8 cellular contexts compared by ENCODE assay signal in genomic region chr3:23877324-23877980, GRCh38. TPM values are rescaled to one million over a fixed set of nuclear protein-coding genes. Genes with fewer than 3 reads are reported as not detected.
A peak's percentile ranks its signal among the peaks of the same experiment; 100 is the strongest.
DNase-seq lines count a peak whose midpoint lies in the region; ATAC-seq and TF ChIP-seq lines count a peak whose summit lies in the region.

No MANE protein-coding gene starts in this region.

- POLR2A ChIA-PET in Caco-2 (lab: Charles Lee) = no interaction called here

- H3K36me3 Mint-ChIP-seq in Caco-2 (ENCODE audit: insufficient read depth, unreplicated experiment) = peaks cover 19% of the 10 kb centered on the region

- H3K27me3 Mint-ChIP-seq in Caco-2 (ENCODE audit: insufficient read depth, unreplicated experiment) = no peaks in the 10 kb centered on the region

- no peaks in the 10 kb centered on the region for H3K9me3 Mint-ChIP-seq in Caco-2 (ENCODE audit: unreplicated experiment)

- CTCF ChIA-PET in Caco-2 (lab: Charles Lee) = no interaction called here

- H3K27me3 ChIP-seq in MG63 (no peaks in the 10 kb centered on the region), lower lobe of right lung (ENCODE audit: low read depth) (no peaks in the 10 kb centered on the region), Caco-2 (replicated peaks; ENCODE audit: control insufficient read depth, insufficient read depth, low read length) (no peaks in the 10 kb centered on the region), aorta (ENCODE audit: control insufficient read depth in 1 of 2, insufficient read depth in 2 of 2, low read length in 1 of 2) (no peaks in the 10 kb centered on the region)

- WGBS in aorta, 2 donors = 23 to 33% methylated on average over 5 of the region's 5 CpGs

- no peaks in the 10 kb centered on the region for H3K9me3 ChIP-seq in MG63
- no peaks in the 10 kb centered on the region for H3K9me3 ChIP-seq in lower lobe of right lung
- no peaks in the 10 kb centered on the region for H3K9me3 ChIP-seq in Caco-2
- no peaks in the 10 kb centered on the region for H3K9me3 ChIP-seq in aorta (ENCODE audit: control insufficient read depth, low read length)

- H3K27ac ChIP-seq in lower lobe of right lung (no peak overlapping the region), aorta (ENCODE audit: low read depth in 1 of 2, low read length in 2 of 2) (no peak overlapping the region)

- H3K4me1 Mint-ChIP-seq in Caco-2 (ENCODE audit: low read depth, unreplicated experiment) = no peaks in the 10 kb centered on the region

- H3K4me1 ChIP-seq in lower lobe of right lung (peaks cover 30% of the 10 kb centered on the region), Caco-2 (no peaks in the 10 kb centered on the region), aorta (ENCODE audit: control insufficient read depth in 1 of 2, insufficient read depth in 2 of 2, low read length in 2 of 2) (no peaks in the 10 kb centered on the region)

- DNase-seq in AG20443 (ENCODE audit: low spot score) (peak; percentile 82), MG63 (peak; percentile 75), brain pericyte (ENCODE audit: low read depth, low spot score) (peak; percentile 18), lower lobe of right lung (no peak), NCI-H146 treated with DMSO at 0.1 percent for 48 hours (lab: John Stamatoyannopoulos, UW; ENCODE audit: unreplicated experiment) (no peak), Caco-2 (no peak), aorta (no peak)
- DNase-seq in activated CD4-positive, CD25-positive, alpha-beta regulatory T cell (lab: John Stamatoyannopoulos, UW) = no peak

- no peak overlapping the region for H3K4me3 ChIP-seq in MG63
- no peak overlapping the region for H3K4me3 ChIP-seq in lower lobe of right lung
- H3K4me3 ChIP-seq in Caco-2 (ENCODE audit: low read depth, low read length) = no peak overlapping the region
- no peak overlapping the region for H3K4me3 ChIP-seq in aorta (ENCODE audit: low read length in 2 of 2)

- no peak overlapping the region for H3K4me3 Mint-ChIP-seq in Caco-2 (ENCODE audit: unreplicated experiment)

- TF ChIP-seq CTCF in lower lobe of right lung (IDR thresholded peaks at IDR 0.05) (no peak), Caco-2 (IDR thresholded peaks at IDR 0.05; ENCODE audit: insufficient read depth in 1 of 2, low read depth in 1 of 2, low read length in 1 of 2, severe bottlenecking in 1 of 2, unreplicated experiment in 1 of 2) (no peak)

- no TSS peak for BruUV-seq in Caco-2 (replicated peaks; lab: Mats Ljungman, UMichigan)

- ATAC-seq in lower lobe of right lung = peak; percentile 67 to 74
- no peak for ATAC-seq in aorta (ENCODE audit: low FRiP score)

- H3K36me3 ChIP-seq in MG63 (peaks cover 3% of the 10 kb centered on the region; the same call in 1 of the 2 replicates), lower lobe of right lung (no peaks in the 10 kb centered on the region), Caco-2 (ENCODE audit: control insufficient read depth, insufficient read depth, low read length) (no peaks in the 10 kb centered on the region), aorta (ENCODE audit: control insufficient read depth in 1 of 2, insufficient read depth in 2 of 2, low read length in 1 of 2) (no peaks in the 10 kb centered on the region)

- intact Hi-C loops in lower lobe of right lung (cut with DNase I) (no loop called here), Caco-2 (cut with micrococcal nuclease; ENCODE audit: unreplicated experiment) (no loop called here), aorta (cut with DNase I) (no loop called here)

- H3K27ac Mint-ChIP-seq in Caco-2 (ENCODE audit: unreplicated experiment) = no peak overlapping the region

RNA-seq across cellular contexts. Expression of gene NKIRAS1, which starts 39.3 kb away (rescaled TPM):
- total RNA-seq in MG63 (2014; rRNA removed; shearing (Covaris generic); ENCODE audit: low replicate concordance) = 9.9 and 12.9 TPM in 2 replicates
- total RNA-seq in lower lobe of right lung (11.1 TPM), Caco-2 (2022) (6.6 and 6.8 TPM in 2 replicates), aorta (10 to 100 TPM; 10.9 to 11.9 TPM)
- 10 to 100 TPM; 14.8 to 17.8 TPM for polyA plus RNA-seq in aorta

RNA-seq across cellular contexts. Expression of gene RPL15, which starts 39.5 kb away (rescaled TPM):
- 2,383 and 4,340 TPM in 2 replicates for total RNA-seq in MG63 (2014; rRNA removed; shearing (Covaris generic); ENCODE audit: low replicate concordance)
- total RNA-seq in lower lobe of right lung = 1,413 TPM
- 1,611 and 1,698 TPM in 2 replicates for total RNA-seq in Caco-2 (2022)
- total RNA-seq in aorta = 1,000 to 10,000 TPM; 1,314 to 1,433 TPM
- 1,000 to 10,000 TPM; 3,412 to 5,106 TPM for polyA plus RNA-seq in aorta

Comparison
In these comparisons a context has a peak if more than half of its experiments do, and no peak if none do; other contexts are left out.
1. DNase-seq: peak in AG20443 (single experiment), MG63 (single experiment) and brain pericyte (single experiment); none in lower lobe of right lung (single experiment), NCI-H146 treated with DMSO at 0.1 percent for 48 hours (single experiment), Caco-2 (0 of 2), activated CD4-positive, CD25-positive, alpha-beta regulatory T cell (0 of 4) and aorta (0 of 2).